12 cellular contexts compared by ENCODE assay signal in genomic region chr10:70866424-70866823, GRCh38. TPM values are rescaled to one million over a fixed set of nuclear protein-coding genes. Genes with fewer than 3 reads are reported as not detected.
DNase-seq lines count a peak whose midpoint lies in the region; ATAC-seq and TF ChIP-seq lines count a peak whose summit lies in the region.
"Had no signal": no experiment of that assay in that cellular context is flagged by ENCODE, and none has a peak within 500 bp of the region (broad histone marks: within the 10 kb centered on the region; RNA-seq: fewer than 3 reads in every experiment).

No MANE protein-coding gene starts in this region.

- peak overlapping the region; percentile 24 to 84 (median 75); a peak in 21 of 22 replicates for H3K4me2 ChIP-seq in BLaER1 treated with 17β-estradiol and CSF1 and Interleukin-3, amounts not matched to agents 10 nM and 100 nM
- peak overlapping the region; percentile 24 for H3K4me2 ChIP-seq in MM.1S (ENCODE audit: low read depth, low read length)

- peak; percentile 87 for DNase-seq in MM.1S
- peak in 2 of 4 donors; percentile 37 to 69 for DNase-seq in body of pancreas
- DNase-seq in mucosa of descending colon: no peak
- no peak for DNase-seq in NCI-H1105 (lab: John Stamatoyannopoulos, UW)
- no peak for DNase-seq in NAMALWA (ENCODE audit: low spot score)
- DNase-seq: activated T-cell treated with anti-CD3 and anti-CD28 coated beads, Interleukin-2, amount 50 U/mL, for 48 hours; CD4-positive, CD25-positive, alpha-beta regulatory T cell; NCI-H524 had no signal

- H3K27me3 ChIP-seq in BLaER1 treated with 17β-estradiol and CSF1 and Interleukin-3, amounts not matched to agents 10 nM and 100 nM: peaks cover 0 to 28% (median 0%) of the 10 kb centered on the region in 11 experiments; a peak in 4 of 22 replicates
- H3K27me3 ChIP-seq in MM.1S (replicated peaks; ENCODE audit: insufficient read depth, low read length) (no peaks in the 10 kb centered on the region), body of pancreas (no peaks in the 10 kb centered on the region)

- peaks cover 14 to 47% (median 34%) of the 10 kb centered on the region in 11 experiments for H3K36me3 ChIP-seq in BLaER1 treated with 17β-estradiol and CSF1 and Interleukin-3, amounts not matched to agents 10 nM and 100 nM
- H3K36me3 ChIP-seq in MM.1S (replicated peaks; ENCODE audit: insufficient read depth, low read length): no peaks in the 10 kb centered on the region
- H3K36me3 ChIP-seq in body of pancreas (replicated peaks in 1 of 2; ENCODE audit: insufficient read depth in 1 of 2, low read depth in 2 of 2): peaks cover 0 to 2% of the 10 kb centered on the region in 2 donors
- no peaks in the 10 kb centered on the region for H3K36me3 ChIP-seq in mucosa of descending colon (ENCODE audit: low read depth)

- H3K4me3 ChIP-seq in BLaER1 treated with 17β-estradiol and CSF1 and Interleukin-3, amounts not matched to agents 10 nM and 100 nM: no peak overlapping the region; a peak in 1 of 20 replicates
- H3K4me3 ChIP-seq in MM.1S (ENCODE audit: low read length) (no peak overlapping the region), body of pancreas (no peak overlapping the region), mucosa of descending colon (no peak overlapping the region)
- H3K4me3 ChIP-seq: SK-N-MC had no signal

- peak; percentile 57 for ATAC-seq in body of pancreas
- ATAC-seq in mucosa of descending colon: peak; percentile 38
- no peak for ATAC-seq in GM21576 (IDR thresholded peaks at IDR 0.05; ENCODE audit: unreplicated experiment)
- ATAC-seq in GM21515 (IDR thresholded peaks at IDR 0.05; ENCODE audit: unreplicated experiment): no peak

- TF ChIP-seq CTCF in MM.1S (IDR thresholded peaks at IDR 0.05; ENCODE audit: low read length): no peak
- no peak for TF ChIP-seq CTCF in body of pancreas (IDR thresholded peaks at IDR 0.05)
- no peak for TF ChIP-seq CTCF in mucosa of descending colon (IDR thresholded peaks at IDR 0.05)

- H2AFZ ChIP-seq in MM.1S (ENCODE audit: low read length): no peak overlapping the region

- peaks cover 0 to 7% (median 5%) of the 10 kb centered on the region in 11 experiments; a peak in 7 of 22 replicates for H3K9me3 ChIP-seq in BLaER1 treated with 17β-estradiol and CSF1 and Interleukin-3, amounts not matched to agents 10 nM and 100 nM (replicated peaks in 1 of 11)
- H3K9me3 ChIP-seq in MM.1S (replicated peaks; ENCODE audit: insufficient read depth, low read length) (no peaks in the 10 kb centered on the region), body of pancreas (no peaks in the 10 kb centered on the region), mucosa of descending colon (no peaks in the 10 kb centered on the region)

- peaks cover 10 to 44% (median 21%) of the 10 kb centered on the region in 10 experiments for H3K4me1 ChIP-seq in BLaER1 treated with 17β-estradiol and CSF1 and Interleukin-3, amounts not matched to agents 10 nM and 100 nM
- H3K4me1 ChIP-seq in MM.1S (ENCODE audit: low read length) (peaks cover 47% of the 10 kb centered on the region), body of pancreas (peaks cover 29% of the 10 kb centered on the region), mucosa of descending colon (ENCODE audit: low read depth) (no peaks in the 10 kb centered on the region)

- peak overlapping the region in 9 of 11 experiments; percentile 44 to 70 (median 53); a peak in 13 of 22 replicates for H3K27ac ChIP-seq in BLaER1 treated with 17β-estradiol and CSF1 and Interleukin-3, amounts not matched to agents 10 nM and 100 nM
- H3K27ac ChIP-seq in MM.1S (ENCODE audit: low read length): peak overlapping the region; percentile 7; the same call in 1 of the 2 replicates
- H3K27ac ChIP-seq in body of pancreas: peak overlapping the region; percentile 45 to 83 (median 67)
- H3K27ac ChIP-seq: SK-N-MC had no signal

- H3K79me2 ChIP-seq in MM.1S (ENCODE audit: low read length): no peaks in the 10 kb centered on the region

- peaks cover 17% of the 10 kb centered on the region for H3F3A ChIP-seq in MM.1S (ENCODE audit: insufficient read depth, low read length)

- TF ChIP-seq POLR2A in body of pancreas (IDR thresholded peaks at IDR 0.05): no peak

- intact Hi-C loops in body of pancreas (cut with DNase I) (no loop called here), mucosa of descending colon (cut with DNase I, micrococcal nuclease) (no loop called here)

- no peaks in the 10 kb centered on the region for H3K9me2 ChIP-seq in MM.1S (replicated peaks; ENCODE audit: insufficient read depth, low read length)

- H4K20me1 ChIP-seq in BLaER1 treated with 17β-estradiol and CSF1 and Interleukin-3, amounts not matched to agents 10 nM and 100 nM: no peaks in the 10 kb centered on the region
- no peaks in the 10 kb centered on the region for H4K20me1 ChIP-seq in MM.1S (ENCODE audit: insufficient read depth, low read length)

- WGBS in body of pancreas, 2 donors: 49 to 62% methylated on average over 4 of the region's 4 CpGs

- H3K9ac ChIP-seq in BLaER1 treated with 17β-estradiol and CSF1 and Interleukin-3, amounts not matched to agents 10 nM and 100 nM: peak overlapping the region in 3 of 11 experiments; percentile 11 to 43 (median 32); a peak in 3 of 22 replicates
- H3K9ac ChIP-seq in MM.1S (ENCODE audit: low read length): no peak overlapping the region

RNA-seq across cellular contexts. Expression of gene PCBD1, which starts 21.9 kb away (rescaled TPM):
- 10 to 100 TPM; 40.5 to 67.7 TPM for total RNA-seq in body of pancreas
- 10 to 100 TPM; 81.4 to 86.8 (median 86.7) TPM for total RNA-seq in mucosa of descending colon

RNA-seq across cellular contexts. Expression of gene SGPL1, which starts 50.7 kb away (rescaled TPM):
- 10 to 100 TPM; 36.3 to 43.8 TPM for total RNA-seq in body of pancreas
- total RNA-seq in mucosa of descending colon: 10 to 100 TPM; 50.5 to 67.2 (median 55.5) TPM

Comparison
In these comparisons a context has a peak if more than half of its experiments do, and no peak if none do; other contexts are left out.
1. H3K27ac ChIP-seq: peak in every context shown above with its lines; median percentile 67 in body of pancreas; 53 in BLaER1 treated with 17β-estradiol and CSF1 and Interleukin-3, amounts not matched to agents 10 nM and 100 nM; 7 in MM.1S.
2. ATAC-seq: peak in body of pancreas (single experiment) and mucosa of descending colon (single experiment); none in GM21576 (single experiment) and GM21515 (single experiment).